ENCODE assay signal across 8 cellular contexts in the genomic region with DNA sequence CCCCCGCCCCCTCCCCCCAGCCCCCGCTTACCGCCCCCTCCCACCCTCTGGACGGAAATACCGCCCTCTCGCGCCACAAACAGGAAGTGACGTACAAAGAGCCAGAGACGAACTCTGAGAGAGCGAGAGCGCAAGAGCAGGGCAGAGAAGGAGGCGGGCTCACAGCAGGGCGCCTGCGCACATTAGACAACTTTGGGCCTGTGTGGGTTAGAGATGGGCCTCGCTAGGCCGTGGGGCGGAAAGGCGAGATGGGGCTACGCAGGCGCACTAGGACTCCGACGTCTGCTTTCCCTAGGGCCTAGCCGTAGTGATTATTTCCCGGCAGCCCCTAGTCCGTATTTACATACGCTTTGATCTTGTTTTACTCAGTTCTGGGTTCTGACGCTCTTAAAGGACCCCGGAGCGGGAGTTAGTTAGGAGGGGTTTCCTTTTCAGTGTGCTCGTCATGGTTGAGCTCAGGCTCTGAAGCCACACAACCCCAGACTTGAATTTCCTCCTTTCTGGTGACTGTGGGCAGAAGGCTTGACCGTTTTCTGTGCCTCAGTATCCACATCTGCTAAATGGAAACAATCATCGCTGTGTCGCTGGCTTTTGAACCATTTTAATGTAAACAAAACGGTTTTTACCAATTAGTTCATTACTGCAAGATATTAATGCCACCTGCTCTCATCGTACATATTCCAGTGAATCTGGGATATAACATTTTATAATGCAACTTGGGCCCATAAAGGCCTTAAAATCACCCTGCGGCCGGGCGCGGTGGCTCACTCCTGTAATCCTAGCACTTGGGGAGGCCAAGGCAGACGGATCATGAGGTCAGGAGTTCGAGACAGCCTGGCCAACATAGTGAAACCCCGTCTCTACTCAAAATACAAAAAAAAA. TPM values are rescaled to one million over a fixed set of nuclear protein-coding genes. Genes with fewer than 3 reads are reported as not detected.
DNase-seq lines count a peak whose midpoint lies in the region; ATAC-seq, FAIRE-seq and TF ChIP-seq lines count a peak whose summit lies in the region.

No MANE protein-coding gene starts in this region.

- peaks cover 10% of the 10 kb centered on the region for H3K4me1 ChIP-seq in HAP-1

- DNase-seq in HAP-1 (ENCODE audit: low spot score in 2 of 2), result peak; percentile 98 to 99
- peak; percentile 100 for DNase-seq in MG63
- peak; percentile 100 for DNase-seq in SHP77 (lab: John Stamatoyannopoulos, UW)
- DNase-seq in activated gamma-delta T cell treated with anti-CD3 and anti-CD28 coated beads, Interleukin-2, amount 50 U/mL, for 16 hours (ENCODE audit: low read depth), result peak; percentile 94
- peak; percentile 99 to 100 for DNase-seq in foreskin fibroblast
- peak; percentile 98 to 100 for DNase-seq in stimulated activated naive CD8-positive, alpha-beta T cell treated with anti-CD3 and anti-CD28 coated beads, Interleukin-15, amount 100 ng/mL, for 72 hours

- peak overlapping the region; percentile 99 for H3K27ac Mint-ChIP-seq in stimulated activated naive CD8-positive, alpha-beta T cell treated with anti-CD3 and anti-CD28 coated beads, Interleukin-15, amount 100 ng/mL, for 72 hours

- no peak for TF ChIP-seq CTCF in foreskin fibroblast (IDR thresholded peaks at IDR 0.05; ENCODE audit: low read depth, low read length)
- no peak for TF ChIP-seq CTCF in neural cell (IDR thresholded peaks at IDR 0.05; ENCODE audit: poor library complexity, severe bottlenecking)

- H3K27me3 Mint-ChIP-seq in stimulated activated naive CD8-positive, alpha-beta T cell treated with anti-CD3 and anti-CD28 coated beads, Interleukin-15, amount 100 ng/mL, for 72 hours, result no peaks in the 10 kb centered on the region

- no peaks in the 10 kb centered on the region for H3K9me3 ChIP-seq in HAP-1
- H3K9me3 ChIP-seq in MG63, result no peaks in the 10 kb centered on the region
- no peaks in the 10 kb centered on the region for H3K9me3 ChIP-seq in neural cell (ENCODE audit: low read length)

- H3K9me2 ChIP-seq in neural cell (ENCODE audit: insufficient read depth, low read length), result no peaks in the 10 kb centered on the region

- in situ Hi-C loops in HAP-1 (cut with MboI; ENCODE audit: low sequenced_read_pairs), result no loop called here

- H2AFZ ChIP-seq in neural cell (ENCODE audit: low read depth, low read length), result peak overlapping the region; percentile 67

- ATAC-seq in stimulated activated naive CD8-positive, alpha-beta T cell treated with anti-CD3 and anti-CD28 coated beads, Interleukin-15, amount 100 ng/mL, for 72 hours, result peak; percentile 84

- H3K36me3 ChIP-seq in HAP-1 (replicated peaks), result peaks cover 13% of the 10 kb centered on the region
- H3K36me3 ChIP-seq in MG63, result peaks cover 25% of the 10 kb centered on the region
- H3K36me3 ChIP-seq in neural cell (ENCODE audit: insufficient read depth, low read length), result no peaks in the 10 kb centered on the region

- peak overlapping the region; percentile 94 for H3K9ac ChIP-seq in neural cell (ENCODE audit: low read length)

- H3K4me3 Mint-ChIP-seq in stimulated activated naive CD8-positive, alpha-beta T cell treated with anti-CD3 and anti-CD28 coated beads, Interleukin-15, amount 100 ng/mL, for 72 hours, result peak overlapping the region; percentile 85 to 93

- H3K79me2 ChIP-seq in neural cell (replicated peaks; ENCODE audit: insufficient read depth, low read length), result peaks cover 32% of the 10 kb centered on the region

- peak overlapping the region; percentile 97 for H3K27ac ChIP-seq in neural cell (ENCODE audit: low read length)

- no peak for TF ChIP-seq RAD21 in neural cell (conservative IDR thresholded peaks at IDR 0.05)

- peaks cover 56% of the 10 kb centered on the region for H3K4me1 Mint-ChIP-seq in stimulated activated naive CD8-positive, alpha-beta T cell treated with anti-CD3 and anti-CD28 coated beads, Interleukin-15, amount 100 ng/mL, for 72 hours

- FAIRE-seq in G401.6 (lab: Jason Lieb, UNC), result peak; percentile 99

- no peaks in the 10 kb centered on the region for H4K20me1 ChIP-seq in neural cell (ENCODE audit: insufficient read depth)

- TF ChIP-seq EP300 in neural cell (conservative IDR thresholded peaks at IDR 0.05; ENCODE audit: poor library complexity, severe bottlenecking), result peak; percentile 57

- H3K4me2 ChIP-seq in neural cell (ENCODE audit: low read length), result peak overlapping the region; percentile 72

- H3K9me3 Mint-ChIP-seq in stimulated activated naive CD8-positive, alpha-beta T cell treated with anti-CD3 and anti-CD28 coated beads, Interleukin-15, amount 100 ng/mL, for 72 hours, result no peaks in the 10 kb centered on the region

- H3K4me3 ChIP-seq in HAP-1 (peak overlapping the region; percentile 80), MG63 (peak overlapping the region; percentile 96), foreskin fibroblast (ENCODE audit: low read depth in 1 of 2, low read length in 2 of 2) (peak overlapping the region; percentile 74 to 83), neural cell (ENCODE audit: low read length) (peak overlapping the region; percentile 89)

- no peaks in the 10 kb centered on the region for H3F3A ChIP-seq in neural cell (ENCODE audit: insufficient read depth, low read length, poor library complexity, severe bottlenecking)

- H3K27me3 ChIP-seq in HAP-1 (ENCODE audit: low read depth) (no peaks in the 10 kb centered on the region), MG63 (no peaks in the 10 kb centered on the region), neural cell (ENCODE audit: insufficient read depth, low read depth, low read length) (no peaks in the 10 kb centered on the region)

TF ChIP-seq in neural cell, 6 proteins besides CTCF, POLR2A, EP300 and RAD21:
- TF ChIP-seq POLR2AphosphoS5 (IDR thresholded peaks at IDR 0.05) (peak; percentile 67), MXI1 (conservative IDR thresholded peaks at IDR 0.05; ENCODE audit: poor library complexity, severe bottlenecking) (no peak), SMC3 (conservative IDR thresholded peaks at IDR 0.05; ENCODE audit: poor library complexity) (peak; percentile 12), REST (IDR thresholded peaks at IDR 0.05; ENCODE audit: borderline replicate concordance) (peak; percentile 21), EZH2 (IDR thresholded peaks at IDR 0.05; ENCODE audit: borderline replicate concordance, insufficient read depth, low read length, poor library complexity, severe bottlenecking) (no peak), TAF1 (IDR thresholded peaks at IDR 0.05; ENCODE audit: low read depth) (peak; percentile 47)

RNA-seq across cellular contexts. Expression of gene AKT2, which starts 0.4 kb away (rescaled TPM):
- total RNA-seq in MG63 (2014; rRNA removed; shearing (Covaris generic); ENCODE audit: low replicate concordance), result 104 and 131 TPM in 2 replicates
- 131 and 132 TPM in 2 replicates for polyA plus RNA-seq in neural cell
- 82.0 and 89.4 TPM in 2 replicates for polyA minus RNA-seq in neural cell

RNA-seq across cellular contexts. Expression of gene CCNP, which starts 59.1 kb away (rescaled TPM):
- not detected in 2 replicates for total RNA-seq in MG63 (2014; rRNA removed; shearing (Covaris generic); ENCODE audit: low replicate concordance)
- polyA plus RNA-seq in neural cell, result 0.30 and 0.32 TPM in 2 replicates
- polyA minus RNA-seq in neural cell, result not detected in 2 replicates

Comparison
In these comparisons a context has a peak if more than half of its experiments do, and no peak if none do; other contexts are left out.
1. Peak in every context shown above with its lines: DNase-seq, ATAC-seq, H3K4me3 ChIP-seq and H3K27ac ChIP-seq.